1 cellular context compared by ENCODE assay signal in the genomic region with DNA sequence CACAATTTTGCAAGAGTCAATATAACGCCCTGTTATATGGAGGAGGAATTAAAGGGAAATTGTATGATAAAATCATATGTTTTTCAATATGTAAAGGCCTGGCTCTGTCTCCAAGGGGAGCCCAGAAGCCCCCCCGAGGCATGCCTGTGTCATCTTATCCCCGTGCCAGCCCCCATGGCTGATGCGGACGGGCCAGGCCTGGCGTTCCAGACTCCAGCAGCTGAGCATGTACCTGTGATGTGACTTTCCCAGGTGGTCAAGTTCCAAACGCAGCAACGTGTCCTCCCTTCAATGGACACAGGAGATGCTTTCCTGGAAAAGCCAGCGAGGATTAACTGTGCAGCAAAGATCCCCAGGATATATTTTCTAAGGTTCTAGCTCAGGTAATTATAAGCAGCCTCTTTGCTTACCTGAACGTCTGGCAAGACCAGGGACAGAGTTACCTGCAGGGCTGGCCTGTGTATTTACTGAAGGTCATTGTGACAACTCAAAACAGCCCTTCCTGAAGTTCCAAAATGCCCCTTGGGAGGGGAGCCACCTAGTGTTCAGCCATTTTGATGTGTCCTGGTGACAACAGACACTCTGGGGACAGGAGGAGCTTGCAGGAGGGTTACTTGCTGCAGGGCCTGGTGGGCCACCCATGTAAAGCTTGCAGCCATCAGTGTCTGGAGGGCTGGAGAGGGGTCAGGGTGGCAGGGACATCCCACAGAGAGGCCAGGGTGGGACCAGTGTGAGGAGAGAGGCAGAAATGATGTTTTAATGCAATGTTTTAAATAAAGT.
A peak's percentile ranks its signal among the peaks of the same experiment; 100 is the strongest.
TF ChIP-seq lines count a peak whose summit lies in the region.

No MANE protein-coding gene starts in this region.

TF ChIP-seq in HepG2, 621 proteins besides CTCF, POLR2A, EP300 and RAD21 (continued from another document):
- TF ChIP-seq HNF1B (CRISPR knock-in tag; IDR thresholded peaks at IDR 0.05) (0 out of 2 replicates have a peak, but pooled peaks have one; percentile 32), HOXA9 (CRISPR knock-in tag; IDR thresholded peaks at IDR 0.05; ENCODE audit: borderline replicate concordance) (no peak), PCBP1 (IDR thresholded peaks at IDR 0.05; ENCODE audit: borderline replicate concordance, low read depth, low read length) (no peak), ZNF788 (CRISPR knock-in tag; IDR thresholded peaks at IDR 0.05; ENCODE audit: borderline replicate concordance) (peak; percentile 47; the same call in 1 of the 2 replicates), TBX2 (CRISPR knock-in tag; IDR thresholded peaks at IDR 0.05; ENCODE audit: borderline replicate concordance) (peak; percentile 44; the same call in 1 of the 2 replicates), ZSCAN31 (CRISPR knock-in tag; IDR thresholded peaks at IDR 0.05; ENCODE audit: low read depth) (no peak), STAG1 (CRISPR knock-in tag; IDR thresholded peaks at IDR 0.05) (peak; percentile 78), ZNF33B (CRISPR knock-in tag; IDR thresholded peaks at IDR 0.05) (no peak), SAP130 (CRISPR knock-in tag; IDR thresholded peaks at IDR 0.05; ENCODE audit: low read depth) (peak; percentile 66), BCL6 (CRISPR knock-in tag; IDR thresholded peaks at IDR 0.05) (0 out of 2 replicates have a peak, but pooled peaks have one; percentile 12), ETV5 (CRISPR knock-in tag; IDR thresholded peaks at IDR 0.05; ENCODE audit: borderline replicate concordance) (peak; percentile 71; the same call in 1 of the 2 replicates), ZBTB20 (CRISPR knock-in tag; IDR thresholded peaks at IDR 0.05; ENCODE audit: borderline replicate concordance, low read depth) (no peak), ZNF331 (CRISPR knock-in tag; IDR thresholded peaks at IDR 0.05) (no peak; the same call in 1 of the 2 replicates), ZSCAN25 (CRISPR knock-in tag; IDR thresholded peaks at IDR 0.05) (peak; percentile 37; the same call in 1 of the 2 replicates), SMC3 (IDR thresholded peaks at IDR 0.05; ENCODE audit: low read length) (peak; percentile 46), ZNF652 (CRISPR knock-in tag; IDR thresholded peaks at IDR 0.05; ENCODE audit: borderline replicate concordance, low read depth) (no peak), ELF3 (CRISPR knock-in tag; IDR thresholded peaks at IDR 0.05) (0 out of 2 replicates have a peak, but pooled peaks have one; percentile 44), IRF2 (CRISPR knock-in tag; IDR thresholded peaks at IDR 0.05) (0 out of 2 replicates have a peak, but pooled peaks have one; percentile 54), SALL1 (CRISPR knock-in tag; IDR thresholded peaks at IDR 0.05) (peak; percentile 22; the same call in 1 of the 2 replicates), ZNF747 (CRISPR knock-in tag; IDR thresholded peaks at IDR 0.05; ENCODE audit: borderline replicate concordance) (0 out of 2 replicates have a peak, but pooled peaks have one; percentile 48), HNF4A (CRISPR knock-in tag; IDR thresholded peaks at IDR 0.05) (0 out of 2 replicates have a peak, but pooled peaks have one; percentile 13), FOXA1 (IDR thresholded peaks at IDR 0.05) (no peak), FOXA1 (CRISPR knock-in tag; IDR thresholded peaks at IDR 0.05) (0 out of 2 replicates have a peak, but pooled peaks have one; percentile 32), NR2F6 (IDR thresholded peaks at IDR 0.05) (no peak), NR2F6 (CRISPR knock-in tag; IDR thresholded peaks at IDR 0.05) (peak; percentile 50; the same call in 1 of the 2 replicates), TARDBP (CRISPR knock-in tag; IDR thresholded peaks at IDR 0.05) (0 out of 2 replicates have a peak, but pooled peaks have one; percentile 36)
TF ChIP-seq in HepG2: peak in this region for 20.
